ENCODE assay signal across 17 cellular contexts in the genomic region with DNA sequence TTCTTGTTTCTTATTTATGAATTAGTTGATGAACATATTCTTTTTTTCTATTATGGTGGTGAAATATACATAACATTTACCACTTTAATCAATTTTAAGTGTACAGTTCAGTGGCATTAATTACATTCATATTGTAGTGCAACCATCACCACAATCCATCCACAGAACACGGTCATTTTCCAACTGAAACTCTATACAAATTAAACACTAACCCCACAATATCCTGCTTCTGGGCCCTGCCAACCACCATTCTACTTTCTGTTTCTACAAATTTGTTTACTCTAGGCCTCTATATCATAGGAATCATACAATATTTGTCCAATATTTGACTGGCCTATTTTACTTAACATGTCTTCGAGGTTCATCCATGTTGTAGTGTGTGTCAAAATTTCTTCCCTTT.
"Had no signal": no experiment of that assay in that cellular context is flagged by ENCODE, and none has a peak within 500 bp of the region (broad histone marks: within the 10 kb centered on the region; RNA-seq: fewer than 3 reads in every experiment).

No MANE protein-coding gene starts in this region.

- H3K27me3 Mint-ChIP-seq: activated CD4-positive, alpha-beta memory T cell treated with anti-CD3 and anti-CD28 coated beads for 36 hours; activated T-cell treated with anti-CD3 and anti-CD28 coated beads, Interleukin-2, amount 50 U/mL, for 24 hours; brain had no signal

- H3K27me3 ChIP-seq: foreskin keratinocyte, hepatocyte, thyroid gland had no signal

- H3K36me3 ChIP-seq: thyroid gland had no signal

- H3K4me1 Mint-ChIP-seq: nephron; stimulated activated memory B cell treated with anti-CD40 and anti-IgM and Interleukin-4, amounts not matched to agents 10 μg/mL and 1 μg/mL and 100 μg/mL, for 72 hours had no signal

- DNase-seq: activated CD4-positive, alpha-beta memory T cell treated with anti-CD3 and anti-CD28 coated beads for 36 hours; activated CD4-positive, alpha-beta T cell treated with anti-CD3 and anti-CD28 coated beads for 4 hours; activated effector memory CD4-positive, alpha-beta T cell treated with Interleukin-2 at 50 U/mL for 16 hours; activated T-cell treated with anti-CD3 and anti-CD28 coated beads, Interleukin-2, amount 50 U/mL, for 24 hours; foreskin keratinocyte; left cardiac atrium; mesenchymal stem cell; stimulated activated CD4-positive, alpha-beta T cell treated with anti-CD3 and anti-CD28 coated beads, Interleukin-4, amount 100 ng/mL, for 1 hour; SW 1271; thyroid gland had no signal

- H3K9me3 ChIP-seq: thyroid gland had no signal

- ATAC-seq: left cardiac atrium, sciatic nerve had no signal

- H3K4me3 Mint-ChIP-seq: activated CD4-positive, alpha-beta memory T cell treated with anti-CD3 and anti-CD28 coated beads for 36 hours; activated T-cell treated with anti-CD3 and anti-CD28 coated beads, Interleukin-2, amount 50 U/mL, for 24 hours; brain; nephron; stimulated activated memory B cell treated with anti-CD40 and anti-IgM and Interleukin-4, amounts not matched to agents 10 μg/mL and 1 μg/mL and 100 μg/mL, for 72 hours; T-helper 2 cell treated with Interferon-gamma antibody and Interleukin-4, amounts not matched to agents 5 μg/mL and 100 μg/mL, for 36 hours had no signal

- H3K36me3 Mint-ChIP-seq: brain; stimulated activated memory B cell treated with anti-CD40 and anti-IgM and Interleukin-4, amounts not matched to agents 10 μg/mL and 1 μg/mL and 100 μg/mL, for 72 hours had no signal

- H3K27ac Mint-ChIP-seq: activated CD4-positive, alpha-beta memory T cell treated with anti-CD3 and anti-CD28 coated beads for 36 hours; activated T-cell treated with anti-CD3 and anti-CD28 coated beads, Interleukin-2, amount 50 U/mL, for 24 hours; nephron; stimulated activated memory B cell treated with anti-CD40 and anti-IgM and Interleukin-4, amounts not matched to agents 10 μg/mL and 1 μg/mL and 100 μg/mL, for 72 hours; T-helper 2 cell treated with Interferon-gamma antibody and Interleukin-4, amounts not matched to agents 5 μg/mL and 100 μg/mL, for 36 hours had no signal

- H3K4me3 ChIP-seq: hepatocyte, smooth muscle cell, thyroid gland had no signal

- H3K9me3 Mint-ChIP-seq: activated CD4-positive, alpha-beta memory T cell treated with anti-CD3 and anti-CD28 coated beads for 36 hours; activated T-cell treated with anti-CD3 and anti-CD28 coated beads, Interleukin-2, amount 50 U/mL, for 24 hours; brain; nephron; stimulated activated memory B cell treated with anti-CD40 and anti-IgM and Interleukin-4, amounts not matched to agents 10 μg/mL and 1 μg/mL and 100 μg/mL, for 72 hours had no signal

- H3K27ac ChIP-seq: foreskin keratinocyte, hepatocyte, thyroid gland had no signal
